Comparison of ENCODE assay signal across 15 cellular contexts in genomic region chr10:127889605-127890195, GRCh38. TPM values are rescaled to one million over a fixed set of nuclear protein-coding genes. Genes with fewer than 3 reads are reported as not detected.
A peak's percentile ranks its signal among the peaks of the same experiment; 100 is the strongest.
DNase-seq lines count a peak whose midpoint lies in the region; ATAC-seq and TF ChIP-seq lines count a peak whose summit lies in the region.
"Had no signal": no experiment of that assay in that cellular context is flagged by ENCODE, and none has a peak within 500 bp of the region (broad histone marks: within the 10 kb centered on the region; RNA-seq: fewer than 3 reads in every experiment).

No MANE protein-coding gene starts in this region.

- DNase-seq in A172 (ENCODE audit: low spot score) (peak; percentile 18), IMR-90 (peak; percentile 10), colonic mucosa (peak; percentile 34), lung microvascular endothelial cell (ENCODE audit: low read depth in 2 of 2) (peak; percentile 36 to 68), mesenteric fat pad (ENCODE audit: low spot score) (no peak), NCI-H82 treated with DMSO at 0.1 percent for 48 hours (lab: John Stamatoyannopoulos, UW; ENCODE audit: unreplicated experiment) (no peak), WERI-Rb-1 (no peak)
- DNase-seq: hippocampal formation; NCI-H1694 treated with DMSO at 0.1 percent for 48 hours; stimulated activated CD4-positive, alpha-beta T cell treated with anti-CD3 and anti-CD28 coated beads, Interleukin-4, amount 100 ng/mL, for 4 hours had no signal

- H4K8ac ChIP-seq in IMR-90 (ENCODE audit: low read depth in 2 of 2, low read length in 2 of 2) = no peak overlapping the region

- intact Hi-C loops in IMR-90 (cut with micrococcal nuclease) = no loop called here
- intact Hi-C loops in colonic mucosa (cut with DNase I) = no loop called here

- no peak overlapping the region for H3K4me2 ChIP-seq in IMR-90 (ENCODE audit: low read depth, low read length)
- H3K4me2 ChIP-seq: neural progenitor cell had no signal

- H3K9me3 ChIP-seq in IMR-90 (ENCODE audit: control insufficient read depth, insufficient read depth, low read length) (no peaks in the 10 kb centered on the region), colonic mucosa (no peaks in the 10 kb centered on the region), WERI-Rb-1 (ENCODE audit: severe bottlenecking) (no peaks in the 10 kb centered on the region)

- H2BK20ac ChIP-seq in IMR-90 (ENCODE audit: low read depth, low read length) = no peak overlapping the region

- H2BK15ac ChIP-seq in IMR-90 (ENCODE audit: low read depth, low read length) = no peak overlapping the region

- TF ChIP-seq RAD21 in IMR-90 (IDR thresholded peaks at IDR 0.05; ENCODE audit: low read length) = no peak

- POLR2A ChIA-PET in IMR-90 (lab: Charles Lee; ENCODE audit: unreplicated experiment) = no interaction called here

- no peaks in the 10 kb centered on the region for H3K9me1 ChIP-seq in IMR-90 (ENCODE audit: insufficient read depth, low read length)

- dilution Hi-C loops in IMR-90 (cut with HindIII; ENCODE audit: low sequenced_read_pairs, unreplicated experiment) = no loop called here

- no peak overlapping the region for H4K91ac ChIP-seq in IMR-90 (ENCODE audit: insufficient read depth, low read depth, low read length)

- no peak overlapping the region for H2BK5ac ChIP-seq in IMR-90 (ENCODE audit: low read depth, low read length, poor library complexity, severe bottlenecking)

- H4K5ac ChIP-seq in IMR-90 (ENCODE audit: low read depth, low read length) = no peak overlapping the region

- no peak overlapping the region for H3K56ac ChIP-seq in IMR-90 (ENCODE audit: extremely low read depth, insufficient read depth, low read length)

- H2AK9ac ChIP-seq in IMR-90 (replicated peaks; ENCODE audit: low read depth, low read length, poor library complexity) = no peak overlapping the region

- no TSS peak for BruUV-seq in IMR-90 (replicated peaks; lab: Mats Ljungman, UMichigan)

- no peak for TF ChIP-seq CTCF in IMR-90 (conservative IDR thresholded peaks at IDR 0.05; ENCODE audit: low read depth, low read length)
- TF ChIP-seq CTCF in colonic mucosa (IDR thresholded peaks at IDR 0.05) = no peak
- TF ChIP-seq CTCF in WERI-Rb-1 (IDR thresholded peaks at IDR 0.05; ENCODE audit: low read depth, low read length) = no peak

- no peak overlapping the region for H2AFZ ChIP-seq in IMR-90 (replicated peaks; ENCODE audit: low read length, poor library complexity)
- H2AFZ ChIP-seq: neural progenitor cell had no signal

- no peak overlapping the region for H3K9ac ChIP-seq in IMR-90 (ENCODE audit: low read depth, low read length)
- H3K9ac ChIP-seq in colonic mucosa (ENCODE audit: low read depth in 2 of 2, low read length in 2 of 2) = peak overlapping the region in 1 of 2 donors; percentile 90
- H3K9ac ChIP-seq: neural progenitor cell had no signal

- H3K18ac ChIP-seq in IMR-90 (ENCODE audit: low read depth, low read length) = no peak overlapping the region

- CTCF ChIA-PET in IMR-90 (lab: Yijun Ruan, JAX) = no interaction called here

- no peaks in the 10 kb centered on the region for H3K27me3 ChIP-seq in IMR-90 (ENCODE audit: control insufficient read depth, insufficient read depth, low read length)
- H3K27me3 ChIP-seq in colonic mucosa = no peaks in the 10 kb centered on the region
- H3K27me3 ChIP-seq in WERI-Rb-1 (ENCODE audit: insufficient read depth, low read depth, severe bottlenecking) = no peaks in the 10 kb centered on the region
- H3K27me3 ChIP-seq: neural progenitor cell had no signal

- H3K4me1 ChIP-seq in IMR-90 (ENCODE audit: control insufficient read depth, insufficient read depth, low read length) = no peaks in the 10 kb centered on the region
- peaks cover 7% of the 10 kb centered on the region for H3K4me1 ChIP-seq in colonic mucosa
- H3K4me1 ChIP-seq: neural progenitor cell had no signal

- no peak overlapping the region for H2BK120ac ChIP-seq in IMR-90 (ENCODE audit: low read depth, low read length)

- in situ Hi-C loops in IMR-90 (cut with MboI; ENCODE audit: low sequenced_read_pairs) = no loop called here

- H3K36me3 ChIP-seq in IMR-90 (ENCODE audit: control insufficient read depth, insufficient read depth, low read length) = no peaks in the 10 kb centered on the region
- no peaks in the 10 kb centered on the region for H3K36me3 ChIP-seq in colonic mucosa
- no peaks in the 10 kb centered on the region for H3K36me3 ChIP-seq in WERI-Rb-1
- H3K36me3 ChIP-seq: neural progenitor cell had no signal

- no peak; the same call in 1 of the 2 replicates for ATAC-seq in IMR-90 (ENCODE audit: low read depth)
- ATAC-seq in HG02981 (IDR thresholded peaks at IDR 0.05; ENCODE audit: unreplicated experiment) = no peak

- H4K20me1 ChIP-seq in IMR-90 (ENCODE audit: insufficient read depth, low read length) = no peaks in the 10 kb centered on the region

- TF ChIP-seq POLR2A in IMR-90 (IDR thresholded peaks at IDR 0.05; ENCODE audit: low read depth, low read length) = no peak

- H3K79me1 ChIP-seq in IMR-90 (ENCODE audit: low read depth in 1 of 2, low read length in 2 of 2) = no peaks in the 10 kb centered on the region

- H3K4me3 ChIP-seq in IMR-90 (ENCODE audit: insufficient read depth, low read depth, low read length) (no peak overlapping the region), colonic mucosa (peak overlapping the region; percentile 23), WERI-Rb-1 (ENCODE audit: low read depth, low read length) (no peak overlapping the region)
- H3K4me3 ChIP-seq: neural progenitor cell had no signal

- H3K27ac ChIP-seq in IMR-90 (ENCODE audit: insufficient read depth, low read length) (no peak overlapping the region), colonic mucosa (peak overlapping the region; percentile 60), WERI-Rb-1 (no peak overlapping the region)
- H3K27ac ChIP-seq: neural progenitor cell had no signal

- no peak overlapping the region for H2AK5ac ChIP-seq in IMR-90 (ENCODE audit: low read depth, low read length)

- H3K23ac ChIP-seq in IMR-90 (ENCODE audit: low read depth, low read length) = no peak overlapping the region

- no peak overlapping the region for H3K4ac ChIP-seq in IMR-90 (ENCODE audit: low read depth, low read length)

- WGBS in IMR-90 (ENCODE audit: extremely low coverage in 2 of 2, insufficient read length in 1 of 2), 2 experiments = no CpG with 5 or more reads among the region's 4 CpGs

- H3K14ac ChIP-seq in IMR-90 (replicated peaks; ENCODE audit: low read depth, low read length) = no peak overlapping the region

TF ChIP-seq in IMR-90, 13 proteins besides CTCF, POLR2A, EP300 and RAD21:
- no peak for TF ChIP-seq BHLHE40 (IDR thresholded peaks at IDR 0.05; ENCODE audit: low read depth, low read length)
- TF ChIP-seq CHD1 (IDR thresholded peaks at IDR 0.05; ENCODE audit: low read depth, low read length) = no peak
- TF ChIP-seq MAZ (IDR thresholded peaks at IDR 0.05; ENCODE audit: borderline replicate concordance, low read depth, low read length) = no peak
- no peak for TF ChIP-seq NFE2L2 (IDR thresholded peaks at IDR 0.05; ENCODE audit: low read depth, low read length)
- TF ChIP-seq ELK1 (IDR thresholded peaks at IDR 0.05; ENCODE audit: borderline replicate concordance, low read depth, low read length) = no peak
- no peak for TF ChIP-seq MXI1 (IDR thresholded peaks at IDR 0.05; ENCODE audit: borderline replicate concordance, low read depth, low read length)
- TF ChIP-seq CEBPB (IDR thresholded peaks at IDR 0.05; ENCODE audit: low read depth, low read length) = no peak
- no peak for TF ChIP-seq FOS (IDR thresholded peaks at IDR 0.05; ENCODE audit: low read depth, low read length)
- TF ChIP-seq, protein P1, sequence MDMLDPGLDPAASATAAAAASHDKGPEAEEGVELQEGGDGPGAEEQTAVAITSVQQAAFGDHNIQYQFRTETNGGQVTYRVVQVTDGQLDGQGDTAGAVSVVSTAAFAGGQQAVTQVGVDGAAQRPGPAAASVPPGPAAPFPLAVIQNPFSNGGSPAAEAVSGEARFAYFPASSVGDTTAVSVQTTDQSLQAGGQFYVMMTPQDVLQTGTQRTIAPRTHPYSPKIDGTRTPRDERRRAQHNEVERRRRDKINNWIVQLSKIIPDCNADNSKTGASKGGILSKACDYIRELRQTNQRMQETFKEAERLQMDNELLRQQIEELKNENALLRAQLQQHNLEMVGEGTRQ (IDR thresholded peaks at IDR 0.05; ENCODE audit: low read depth, low read length) = no peak
- no peak for TF ChIP-seq RFX5 (IDR thresholded peaks at IDR 0.05; ENCODE audit: low read depth, low read length)
- no peak for TF ChIP-seq MAFK (IDR thresholded peaks at IDR 0.05; ENCODE audit: low read depth, low read length)
- no peak for TF ChIP-seq RCOR1 (IDR thresholded peaks at IDR 0.05; ENCODE audit: insufficient replicate concordance, low read length)
- TF ChIP-seq SMC3 (IDR thresholded peaks at IDR 0.05; ENCODE audit: low read depth, low read length) = no peak
TF ChIP-seq in IMR-90: peak in this region for 0.

RNA-seq across cellular contexts. Expression of gene CLRN3, which starts 3.0 kb away (rescaled TPM):
- 0.31 TPM in 1 of 2 replicates, not detected in the other for total RNA-seq in A172 (2014; rRNA removed; shearing (Covaris generic))
- total RNA-seq in IMR-90 (2012; rRNA removed) (not detected in 2 replicates), colonic mucosa (100 to 1,000 TPM in 1 of 2 donors, 10 to 100 TPM in 1; 76.8 to 110 TPM), lung microvascular endothelial cell (0.20 and 0.22 TPM in 2 replicates), mesenteric fat pad (0.29 TPM)
- not detected in 2 replicates for polyA plus RNA-seq in IMR-90 (2012; rRNA removed)
- polyA plus RNA-seq in IMR-90 (2012; cell fraction: cytosol; rRNA removed) = not detected in 2 replicates
- polyA plus RNA-seq in IMR-90 (2012; cell fraction: nucleus; rRNA removed; ENCODE audit: low replicate concordance) = not detected in 2 replicates
- total RNA-seq: activated T-helper 1 cell treated with anti-CD3 and anti-CD28 coated beads, Interleukin-12 subunit alpha, Interleukin-12 subunit beta, Interleukin-2, Interleukin-4 antibody, amounts not matched to agents 30 ng/mL and 10 ng/mL and 1 ng/mL, durations not matched to agents 14 hours and 24 hours and 36 hours; subcutaneous adipose tissue had no signal
- polyA plus RNA-seq: AG04450 had no signal

RNA-seq across cellular contexts. Expression of gene PTPRE, which starts 17.2 kb away (rescaled TPM):
- 3.8 and 4.7 TPM in 2 replicates for total RNA-seq in A172 (2014; rRNA removed; shearing (Covaris generic))
- total RNA-seq in IMR-90 (2012; rRNA removed) = 0.54 and 0.56 TPM in 2 replicates
- 0.26 and 0.34 TPM in 2 replicates for polyA plus RNA-seq in IMR-90 (2012; rRNA removed)
- 0.12 and 0.56 TPM in 2 replicates for polyA plus RNA-seq in IMR-90 (2012; cell fraction: cytosol; rRNA removed)
- polyA plus RNA-seq in IMR-90 (2012; cell fraction: nucleus; rRNA removed; ENCODE audit: low replicate concordance) = 0.62 and 0.84 TPM in 2 replicates
- 10 to 100 TPM; 15.9 to 18.8 TPM for total RNA-seq in colonic mucosa
- total RNA-seq in lung microvascular endothelial cell = 89.8 and 254 TPM in 2 replicates
- 49.7 TPM for total RNA-seq in mesenteric fat pad

Comparison
In these comparisons a context has a peak if more than half of its experiments do, and no peak if none do; other contexts are left out.
1. DNase-seq: peak in A172 (single experiment), IMR-90 (single experiment), colonic mucosa (single experiment) and lung microvascular endothelial cell (2 of 2); none in mesenteric fat pad (single experiment), NCI-H82 treated with DMSO at 0.1 percent for 48 hours (single experiment) and WERI-Rb-1 (single experiment).
2. RNA of gene CLRN3, which starts 3.0 kb away (total RNA-seq): 76.8 to 110 TPM in colonic mucosa; 0.29 TPM in mesenteric fat pad (single experiment), 0.20 to 0.22 TPM in lung microvascular endothelial cell, 0.31 TPM in A172 and not detected in IMR-90; every median in the first group is over 10 times any median in the second.